In the genomic region with DNA sequence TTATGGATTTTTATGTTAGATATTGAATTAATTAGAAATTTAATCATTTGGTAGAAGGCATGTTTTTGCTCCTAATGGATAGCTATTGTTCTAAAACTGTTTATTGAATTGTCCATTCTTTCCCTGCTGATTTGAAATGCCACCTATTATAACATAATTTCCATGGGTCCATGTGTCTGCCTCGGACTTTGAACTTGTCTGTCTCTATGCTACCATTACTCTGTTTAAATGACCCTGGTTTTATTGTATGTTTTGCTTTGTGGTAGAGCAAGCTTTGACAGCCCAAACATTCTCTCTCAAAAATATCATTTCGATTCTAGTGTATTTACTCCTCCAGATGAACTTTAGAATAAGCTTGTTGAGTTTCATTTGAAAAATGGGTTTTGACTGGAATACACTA, we compare ENCODE assay signal across 1 cellular context.
A peak's percentile ranks its signal among the peaks of the same experiment; 100 is the strongest.
TF ChIP-seq lines count a peak whose summit lies in the region.

No MANE protein-coding gene starts in this region.

TF ChIP-seq in HepG2, 621 proteins besides CTCF, POLR2A, EP300 and RAD21 (continued from another document):
- TF ChIP-seq ZSCAN5A (CRISPR knock-in tag; IDR thresholded peaks at IDR 0.05; ENCODE audit: borderline replicate concordance), result no peak
- TF ChIP-seq, protein P1, sequence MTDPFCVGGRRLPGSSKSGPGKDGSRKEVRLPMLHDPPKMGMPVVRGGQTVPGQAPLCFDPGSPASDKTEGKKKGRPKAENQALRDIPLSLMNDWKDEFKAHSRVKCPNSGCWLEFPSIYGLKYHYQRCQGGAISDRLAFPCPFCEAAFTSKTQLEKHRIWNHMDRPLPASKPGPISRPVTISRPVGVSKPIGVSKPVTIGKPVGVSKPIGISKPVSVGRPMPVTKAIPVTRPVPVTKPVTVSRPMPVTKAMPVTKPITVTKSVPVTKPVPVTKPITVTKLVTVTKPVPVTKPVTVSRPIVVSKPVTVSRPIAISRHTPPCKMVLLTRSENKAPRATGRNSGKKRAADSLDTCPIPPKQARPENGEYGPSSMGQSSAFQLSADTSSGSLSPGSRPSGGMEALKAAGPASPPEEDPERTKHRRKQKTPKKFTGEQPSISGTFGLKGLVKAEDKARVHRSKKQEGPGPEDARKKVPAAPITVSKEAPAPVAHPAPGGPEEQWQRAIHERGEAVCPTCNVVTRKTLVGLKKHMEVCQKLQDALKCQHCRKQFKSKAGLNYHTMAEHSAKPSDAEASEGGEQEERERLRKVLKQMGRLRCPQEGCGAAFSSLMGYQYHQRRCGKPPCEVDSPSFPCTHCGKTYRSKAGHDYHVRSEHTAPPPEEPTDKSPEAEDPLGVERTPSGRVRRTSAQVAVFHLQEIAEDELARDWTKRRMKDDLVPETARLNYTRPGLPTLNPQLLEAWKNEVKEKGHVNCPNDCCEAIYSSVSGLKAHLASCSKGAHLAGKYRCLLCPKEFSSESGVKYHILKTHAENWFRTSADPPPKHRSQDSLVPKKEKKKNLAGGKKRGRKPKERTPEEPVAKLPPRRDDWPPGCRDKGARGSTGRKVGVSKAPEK (CRISPR knock-in tag; IDR thresholded peaks at IDR 0.05; ENCODE audit: borderline replicate concordance), result no peak
- no peak for TF ChIP-seq ZNF772 (CRISPR knock-in tag; IDR thresholded peaks at IDR 0.05)
- TF ChIP-seq, protein P2, sequence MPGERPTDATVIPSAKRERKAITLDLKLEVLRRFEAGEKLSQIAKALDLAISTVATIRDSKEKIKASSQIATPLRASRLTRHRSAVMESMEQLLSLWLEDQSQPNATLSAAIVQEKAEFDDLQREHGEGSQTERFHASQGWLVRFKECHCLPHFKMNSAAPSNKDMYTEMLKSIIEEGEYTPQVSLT (CRISPR knock-in tag; IDR thresholded peaks at IDR 0.05; ENCODE audit: borderline replicate concordance, low read depth), result no peak
- no peak for TF ChIP-seq TBL1XR1 (IDR thresholded peaks at IDR 0.05; ENCODE audit: borderline replicate concordance, low read length, partially characterized antibody)
- no peak for TF ChIP-seq MXD4 (CRISPR knock-in tag; IDR thresholded peaks at IDR 0.05)
- TF ChIP-seq SAP130 (CRISPR knock-in tag; IDR thresholded peaks at IDR 0.05; ENCODE audit: low read depth), result peak; percentile 39; the same call in 1 of the 2 replicates
- TF ChIP-seq FOXA3 (CRISPR knock-in tag; IDR thresholded peaks at IDR 0.05), result no peak
- TF ChIP-seq ZNF546 (CRISPR knock-in tag; conservative IDR thresholded peaks at IDR 0.05), result no peak
- no peak for TF ChIP-seq PHF21A (CRISPR knock-in tag; IDR thresholded peaks at IDR 0.05)
- TF ChIP-seq ZFP37 (CRISPR knock-in tag; IDR thresholded peaks at IDR 0.05; ENCODE audit: borderline replicate concordance), result no peak
- TF ChIP-seq SIN3B (IDR thresholded peaks at IDR 0.05; ENCODE audit: low read length), result no peak
- peak; percentile 24 for TF ChIP-seq ASH2L (IDR thresholded peaks at IDR 0.05; ENCODE audit: insufficient read length, low read depth, low read length)
- TF ChIP-seq, protein P3, sequence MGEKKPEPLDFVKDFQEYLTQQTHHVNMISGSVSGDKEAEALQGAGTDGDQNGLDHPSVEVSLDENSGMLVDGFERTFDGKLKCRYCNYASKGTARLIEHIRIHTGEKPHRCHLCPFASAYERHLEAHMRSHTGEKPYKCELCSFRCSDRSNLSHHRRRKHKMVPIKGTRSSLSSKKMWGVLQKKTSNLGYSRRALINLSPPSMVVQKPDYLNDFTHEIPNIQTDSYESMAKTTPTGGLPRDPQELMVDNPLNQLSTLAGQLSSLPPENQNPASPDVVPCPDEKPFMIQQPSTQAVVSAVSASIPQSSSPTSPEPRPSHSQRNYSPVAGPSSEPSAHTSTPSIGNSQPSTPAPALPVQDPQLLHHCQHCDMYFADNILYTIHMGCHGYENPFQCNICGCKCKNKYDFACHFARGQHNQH (CRISPR knock-in tag; IDR thresholded peaks at IDR 0.05), result no peak
- TF ChIP-seq TMF1 (CRISPR knock-in tag; IDR thresholded peaks at IDR 0.05; ENCODE audit: low read depth), result no peak
- TF ChIP-seq, protein P4, sequence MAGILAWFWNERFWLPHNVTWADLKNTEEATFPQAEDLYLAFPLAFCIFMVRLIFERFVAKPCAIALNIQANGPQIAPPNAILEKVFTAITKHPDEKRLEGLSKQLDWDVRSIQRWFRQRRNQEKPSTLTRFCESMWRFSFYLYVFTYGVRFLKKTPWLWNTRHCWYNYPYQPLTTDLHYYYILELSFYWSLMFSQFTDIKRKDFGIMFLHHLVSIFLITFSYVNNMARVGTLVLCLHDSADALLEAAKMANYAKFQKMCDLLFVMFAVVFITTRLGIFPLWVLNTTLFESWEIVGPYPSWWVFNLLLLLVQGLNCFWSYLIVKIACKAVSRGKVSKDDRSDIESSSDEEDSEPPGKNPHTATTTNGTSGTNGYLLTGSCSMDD (CRISPR knock-in tag; IDR thresholded peaks at IDR 0.05), result no peak
- TF ChIP-seq ZNF704 (CRISPR knock-in tag; IDR thresholded peaks at IDR 0.05; ENCODE audit: borderline replicate concordance), result no peak
- no peak for TF ChIP-seq SOX13 (IDR thresholded peaks at IDR 0.05)
- TF ChIP-seq SOX13 (CRISPR knock-in tag; conservative IDR thresholded peaks at IDR 0.05 in 1 of 2, IDR thresholded peaks at IDR 0.05 in 1 of 2), result peak in 1 of 2 experiments; percentile 82; a peak in 2 of 4 replicates
- no peak for TF ChIP-seq PAWR (CRISPR knock-in tag; IDR thresholded peaks at IDR 0.05; ENCODE audit: borderline replicate concordance)
- TF ChIP-seq ZSCAN21 (CRISPR knock-in tag; IDR thresholded peaks at IDR 0.05; ENCODE audit: borderline replicate concordance), result no peak
- TF ChIP-seq ZFP36L2 (CRISPR knock-in tag; IDR thresholded peaks at IDR 0.05), result no peak
- no peak for TF ChIP-seq RFX5 (IDR thresholded peaks at IDR 0.05; ENCODE audit: low read depth, low read length)
- TF ChIP-seq ZNF124 (CRISPR knock-in tag; IDR thresholded peaks at IDR 0.05), result no peak
- peak; percentile 72 for TF ChIP-seq HNF4A (CRISPR knock-in tag; IDR thresholded peaks at IDR 0.05)
- no peak for TF ChIP-seq SP1 (IDR thresholded peaks at IDR 0.05)
- no peak for TF ChIP-seq SP1 (CRISPR knock-in tag; IDR thresholded peaks at IDR 0.05)
- TF ChIP-seq HMG20A (CRISPR knock-in tag; IDR thresholded peaks at IDR 0.05; ENCODE audit: borderline replicate concordance), result no peak; the same call in 1 of the 2 replicates
- TF ChIP-seq MED8 (CRISPR knock-in tag; IDR thresholded peaks at IDR 0.05; ENCODE audit: insufficient replicate concordance), result no peak
- TF ChIP-seq ZNF572 (CRISPR knock-in tag; IDR thresholded peaks at IDR 0.05), result no peak
- TF ChIP-seq JARID2 (CRISPR knock-in tag; IDR thresholded peaks at IDR 0.05; ENCODE audit: insufficient replicate concordance), result no peak
- no peak for TF ChIP-seq E2F1 (CRISPR knock-in tag; IDR thresholded peaks at IDR 0.05)
- no peak for TF ChIP-seq ZNF816 (CRISPR knock-in tag; IDR thresholded peaks at IDR 0.05; ENCODE audit: borderline replicate concordance)
- no peak for TF ChIP-seq ZMYM3 (CRISPR knock-in tag; IDR thresholded peaks at IDR 0.05)
- TF ChIP-seq ZNF260 (CRISPR knock-in tag; IDR thresholded peaks at IDR 0.05; ENCODE audit: borderline replicate concordance, low read depth), result no peak
- TF ChIP-seq NBN (conservative IDR thresholded peaks at IDR 0.05), result no peak
